ENCODE assay signal across 8 cellular contexts in genomic region chr12:122021193-122021821, GRCh38. TPM values are rescaled to one million over a fixed set of nuclear protein-coding genes. Genes with fewer than 3 reads are reported as not detected.
DNase-seq lines count a peak whose midpoint lies in the region; ATAC-seq and TF ChIP-seq lines count a peak whose summit lies in the region.

No MANE protein-coding gene starts in this region.

- no peak overlapping the region for H3K14ac ChIP-seq in trophoblast cell (ENCODE audit: low read length)

- no peak overlapping the region for H2AK5ac ChIP-seq in trophoblast cell (ENCODE audit: low read length)

- TF ChIP-seq CTCF in CD4-positive, alpha-beta T cell (IDR thresholded peaks at IDR 0.05) = no peak

- H3K79me2 ChIP-seq in trophoblast cell (ENCODE audit: control insufficient read depth, insufficient read depth, low read length, poor library complexity) = peaks cover 8% of the 10 kb centered on the region

- H3K23ac ChIP-seq in trophoblast cell (ENCODE audit: low read length) = no peak overlapping the region

- intact Hi-C loops in CD4-positive, alpha-beta T cell (cut with DNase I, micrococcal nuclease) = loop anchor here in 1 of 2 experiments (2.0 kb wide), 1 partner anchor 103 kb away; the partner anchor contains the start of gene CFAP251
- intact Hi-C loops in Right ventricle myocardium superior (cut with DNase I) (no loop called here), posterior vena cava (cut with DNase I) (loop anchor here (5.0 to 10.0 kb wide), 2 partner anchors 67 to 104 kb away; partner anchors contain the start of gene CFAP251 (in 1 of the 2))

- WGBS in HUES64 = 2% methylated on average over 57 of the region's 57 CpGs
- no CpG with 5 or more reads among the region's 57 CpGs for WGBS in trophoblast cell (ENCODE audit: extremely low coverage, insufficient coverage, insufficient read length)

- H3K27me3 ChIP-seq in CD4-positive, alpha-beta T cell (ENCODE audit: control insufficient read depth, insufficient read depth, low read length) = peaks cover 4% of the 10 kb centered on the region
- H3K27me3 ChIP-seq in HUES64 (ENCODE audit: insufficient read depth, low read length) = peaks cover 34% of the 10 kb centered on the region
- H3K27me3 ChIP-seq in trophoblast cell (ENCODE audit: insufficient read depth, low read length) = peaks cover 6% of the 10 kb centered on the region

- H3K9me3 Mint-ChIP-seq in CD4-positive, alpha-beta T cell = peaks cover 4% of the 10 kb centered on the region
- no peaks in the 10 kb centered on the region for H3K9me3 Mint-ChIP-seq in activated T-cell treated with anti-CD3 and anti-CD28 coated beads, Interleukin-2, amount 50 U/mL, for 72 hours

- no peak overlapping the region for H2BK120ac ChIP-seq in trophoblast cell (ENCODE audit: insufficient read depth, low read length, poor library complexity)

- H3K36me3 ChIP-seq in HUES64 (ENCODE audit: insufficient read depth, low read length) (no peaks in the 10 kb centered on the region), trophoblast cell (ENCODE audit: control insufficient read depth in 1 of 2, insufficient read depth in 2 of 2, low read length in 2 of 2) (no peaks in the 10 kb centered on the region)

- no peak overlapping the region for H3K27ac ChIP-seq in CD4-positive, alpha-beta T cell (ENCODE audit: low read depth, low read length)
- H3K27ac ChIP-seq in HUES64 (ENCODE audit: low read depth, low read length) = no peak overlapping the region
- H3K27ac ChIP-seq in trophoblast cell (ENCODE audit: low read depth, low read length) = no peak overlapping the region

- H3K4me1 Mint-ChIP-seq in CD4-positive, alpha-beta T cell (ENCODE audit: low read depth) = peaks cover 6% of the 10 kb centered on the region
- peaks cover 13% of the 10 kb centered on the region for H3K4me1 Mint-ChIP-seq in activated T-cell treated with anti-CD3 and anti-CD28 coated beads, Interleukin-2, amount 50 U/mL, for 72 hours (ENCODE audit: low read depth)

- CTCF ChIA-PET in CD4-positive, alpha-beta T cell (lab: Charles Lee) = interaction anchor here (1.7 kb wide), 1 partner anchor 103 kb away, joined by 5 read pairs; the partner anchor contains the start of gene CFAP251

- no peak for DNase-seq in CD4-positive, alpha-beta T cell
- DNase-seq in activated T-cell treated with anti-CD3 and anti-CD28 coated beads, Interleukin-2, amount 50 U/mL, for 72 hours = peak in 1 of 2 donors; percentile 25
- DNase-seq in Right ventricle myocardium superior (peak; percentile 60), trophoblast cell (peak in 1 of 2 donors; percentile 10), posterior vena cava (ENCODE audit: low spot score) (no peak), GDM1 (lab: John Stamatoyannopoulos, UW) (no peak)

- peak overlapping the region; percentile 94 for H3K4me3 Mint-ChIP-seq in CD4-positive, alpha-beta T cell
- peak overlapping the region; percentile 82 to 90 for H3K4me3 Mint-ChIP-seq in activated T-cell treated with anti-CD3 and anti-CD28 coated beads, Interleukin-2, amount 50 U/mL, for 72 hours

- H2BK5ac ChIP-seq in trophoblast cell (ENCODE audit: low read depth, low read length, poor library complexity) = no peak overlapping the region

- H2AFZ ChIP-seq in trophoblast cell (ENCODE audit: insufficient read depth, low read length, poor library complexity) = peak overlapping the region; percentile 51

- H3K27me3 Mint-ChIP-seq in CD4-positive, alpha-beta T cell = peaks cover 10% of the 10 kb centered on the region
- H3K27me3 Mint-ChIP-seq in activated T-cell treated with anti-CD3 and anti-CD28 coated beads, Interleukin-2, amount 50 U/mL, for 72 hours (ENCODE audit: low read depth) = peaks cover 20% of the 10 kb centered on the region

- H3K27ac Mint-ChIP-seq in CD4-positive, alpha-beta T cell = peak overlapping the region; percentile 78
- no peak overlapping the region for H3K27ac Mint-ChIP-seq in activated T-cell treated with anti-CD3 and anti-CD28 coated beads, Interleukin-2, amount 50 U/mL, for 72 hours

- H3K4me2 ChIP-seq in trophoblast cell (ENCODE audit: low read length) = peak overlapping the region; percentile 99

- peaks cover 4% of the 10 kb centered on the region for H3K36me3 Mint-ChIP-seq in CD4-positive, alpha-beta T cell (ENCODE audit: low read depth)
- H3K36me3 Mint-ChIP-seq in activated T-cell treated with anti-CD3 and anti-CD28 coated beads, Interleukin-2, amount 50 U/mL, for 72 hours (ENCODE audit: insufficient read depth in 2 of 2) = peaks cover 2 to 4% of the 10 kb centered on the region in 2 donors

- H4K91ac ChIP-seq in trophoblast cell (ENCODE audit: low read depth, low read length) = no peak overlapping the region

- POLR2A ChIA-PET in CD4-positive, alpha-beta T cell (lab: Charles Lee) = interaction anchor here (1.0 to 1.8 kb wide), 5 partner anchors 10 to 103 kb away, joined by 3 to 6 read pairs (median 4); partner anchors contain the start of gene CFAP251

- H2BK12ac ChIP-seq in trophoblast cell (ENCODE audit: low read length) = no peak overlapping the region

- H4K8ac ChIP-seq in trophoblast cell (ENCODE audit: low read depth, low read length) = no peak overlapping the region

- ATAC-seq in CD4-positive, alpha-beta T cell (ENCODE audit: poor library complexity) = no peak
- peak; percentile 6 to 7 for ATAC-seq in activated T-cell treated with anti-CD3 and anti-CD28 coated beads, Interleukin-2, amount 50 U/mL, for 72 hours (replicated peaks in 1 of 2)
- peak; percentile 5 for ATAC-seq in Right ventricle myocardium superior (ENCODE audit: poor library complexity)
- no peak for ATAC-seq in GM18511 (IDR thresholded peaks at IDR 0.05; ENCODE audit: unreplicated experiment)

- H3K4me3 ChIP-seq in HUES64 (ENCODE audit: low read length) (peak overlapping the region; percentile 61), trophoblast cell (ENCODE audit: low read depth, low read length) (peak overlapping the region; percentile 89)

- no peak overlapping the region for H4K12ac ChIP-seq in trophoblast cell (ENCODE audit: low read depth, low read length)

- no peak overlapping the region for H3K4ac ChIP-seq in trophoblast cell (ENCODE audit: low read depth, low read length)

- peaks cover 6% of the 10 kb centered on the region for H3K9me3 ChIP-seq in CD4-positive, alpha-beta T cell (ENCODE audit: control insufficient read depth, low read length)
- no peaks in the 10 kb centered on the region for H3K9me3 ChIP-seq in HUES64 (ENCODE audit: insufficient read depth, low read depth, low read length)
- peaks cover 4% of the 10 kb centered on the region for H3K9me3 ChIP-seq in trophoblast cell (ENCODE audit: insufficient read depth, low read depth, low read length)

- no peak overlapping the region for H3K18ac ChIP-seq in trophoblast cell (ENCODE audit: low read length)

- H3K9ac ChIP-seq in HUES64 (ENCODE audit: low read depth, low read length) = peak overlapping the region; percentile 76
- no peak overlapping the region for H3K9ac ChIP-seq in trophoblast cell (ENCODE audit: low read length)

- peaks cover 14% of the 10 kb centered on the region for H3K4me1 ChIP-seq in HUES64 (ENCODE audit: insufficient read depth, low read length)
- peaks cover 7 to 8% of the 10 kb centered on the region in 2 experiments for H3K4me1 ChIP-seq in trophoblast cell (ENCODE audit: control insufficient read depth in 1 of 2, insufficient read depth in 2 of 2, low read length in 2 of 2)

- peaks cover 9% of the 10 kb centered on the region for H3K79me1 ChIP-seq in trophoblast cell (ENCODE audit: low read length)

RNA-seq across cellular contexts. Expression of gene BCL7A, which starts 0.4 kb away (rescaled TPM):
- 1 to 10 TPM; 3.5 to 4.4 TPM for total RNA-seq in CD4-positive, alpha-beta T cell
- 11.8 TPM for polyA plus RNA-seq in HUES64 (2013, experiment 1 of 2)
- polyA plus RNA-seq in HUES64 (2013, experiment 2 of 2) = 15.8 TPM
- total RNA-seq in activated T-cell treated with anti-CD3 and anti-CD28 coated beads, Interleukin-2, amount 50 U/mL, for 72 hours = 10 to 100 TPM in 1 of 2 donors, 1 to 10 TPM in 1; 6.4 to 12.2 TPM
- total RNA-seq in Right ventricle myocardium superior (15.1 TPM), posterior vena cava (1 to 10 TPM; 3.3 to 7.6 TPM)
- 5.1 and 5.2 TPM in 2 replicates for polyA plus RNA-seq in trophoblast cell (2013)

RNA-seq across cellular contexts. Expression of gene MLXIP, which starts 57.2 kb away (rescaled TPM):
- total RNA-seq in CD4-positive, alpha-beta T cell = 10 to 100 TPM; 98.0 to 99.3 TPM
- 14.5 TPM for polyA plus RNA-seq in HUES64 (2013, experiment 1 of 2)
- polyA plus RNA-seq in HUES64 (2013, experiment 2 of 2) = 17.6 TPM
- 10 to 100 TPM; 17.1 to 17.5 TPM for total RNA-seq in activated T-cell treated with anti-CD3 and anti-CD28 coated beads, Interleukin-2, amount 50 U/mL, for 72 hours
- total RNA-seq in Right ventricle myocardium superior = 22.6 TPM
- polyA plus RNA-seq in trophoblast cell (2013) = 28.9 and 29.4 TPM in 2 replicates
- 10 to 100 TPM; 78.3 to 81.4 TPM for total RNA-seq in posterior vena cava

Comparison
In these comparisons a context has a peak if more than half of its experiments do, and no peak if none do; other contexts are left out.
1. ATAC-seq: peak in activated T-cell treated with anti-CD3 and anti-CD28 coated beads, Interleukin-2, amount 50 U/mL, for 72 hours (2 of 2) and Right ventricle myocardium superior (single experiment); none in CD4-positive, alpha-beta T cell (single experiment) and GM18511 (single experiment).